ENCODE assay signal across 8 cellular contexts in genomic region chr6:135909737-135910387, GRCh38. TPM values are rescaled to one million over a fixed set of nuclear protein-coding genes. Genes with fewer than 3 reads are reported as not detected.
DNase-seq lines count a peak whose midpoint lies in the region; ATAC-seq and TF ChIP-seq lines count a peak whose summit lies in the region.

No MANE protein-coding gene starts in this region.

- H3K27me3 Mint-ChIP-seq in T-helper 17 cell: no peaks in the 10 kb centered on the region

- intact Hi-C loops in body of pancreas (cut with DNase I): loop anchor here (10.0 kb wide), 1 partner anchor 305 kb away; no protein-coding TSS in a partner anchor
- intact Hi-C loops in right lobe of liver (cut with DNase I): no loop called here
- intact Hi-C loops in stomach (cut with DNase I; ENCODE audit: low total_unique reads): no loop called here

- no peak for TF ChIP-seq EP300 in stomach (IDR thresholded peaks at IDR 0.05)

- H3K27me3 ChIP-seq in body of pancreas: no peaks in the 10 kb centered on the region
- no peaks in the 10 kb centered on the region for H3K27me3 ChIP-seq in right lobe of liver
- no peaks in the 10 kb centered on the region for H3K27me3 ChIP-seq in stomach

- 40 to 46% methylated on average over 9 of the region's 9 CpGs for WGBS in body of pancreas, 2 donors
- WGBS in right lobe of liver (ENCODE audit: insufficient coverage, low coverage, low lambda C conversion rate, missing lambda C conversion rate): 24% methylated on average over 9 of the region's 9 CpGs
- WGBS in stomach, 5 donors: 50 to 66% (median 59%) methylated on average over 9 of the region's 9 CpGs

- H3K36me3 ChIP-seq in body of pancreas (replicated peaks in 1 of 2; ENCODE audit: insufficient read depth in 1 of 2, low read depth in 2 of 2) (no peaks in the 10 kb centered on the region), right lobe of liver (no peaks in the 10 kb centered on the region), stomach (no peaks in the 10 kb centered on the region)

- peak; percentile 3 to 23 for DNase-seq in activated CD8-positive, alpha-beta memory T cell treated with anti-CD3 and anti-CD28 coated beads for 1 hour (ENCODE audit: extremely low read depth in 1 of 2, low read depth in 1 of 2)
- no peak for DNase-seq in activated CD8-positive, alpha-beta memory T cell treated with anti-CD3 and anti-CD28 coated beads, Interleukin-2, amount 50 U/mL, for 48 hours
- DNase-seq in NCI-H1105 (lab: John Stamatoyannopoulos, UW) (peak; percentile 43), T-helper 17 cell (peak in 2 of 3 donors; percentile 10 to 47), body of pancreas (peak; percentile 51 to 78 (median 64)), right lobe of liver (peak; percentile 24 to 74 (median 66)), stomach (peak; percentile 40)

- TF ChIP-seq CTCF in body of pancreas (IDR thresholded peaks at IDR 0.05): peak; percentile 14 to 68 (median 55)
- peak; percentile 61 to 81 (median 69) for TF ChIP-seq CTCF in right lobe of liver (IDR thresholded peaks at IDR 0.05)
- peak in 5 of 7 experiments; percentile 11 to 43 (median 37) for TF ChIP-seq CTCF in stomach (IDR thresholded peaks at IDR 0.05)

- no peak overlapping the region for H3K4me3 ChIP-seq in body of pancreas
- no peak overlapping the region for H3K4me3 ChIP-seq in right lobe of liver
- H3K4me3 ChIP-seq in stomach: no peak overlapping the region

- H3K4me1 ChIP-seq in body of pancreas (no peaks in the 10 kb centered on the region), right lobe of liver (no peaks in the 10 kb centered on the region), stomach (peaks cover 0 to 34% (median 13%) of the 10 kb centered on the region in 4 donors)

- no peak for TF ChIP-seq POLR2A in body of pancreas (IDR thresholded peaks at IDR 0.05)
- TF ChIP-seq POLR2A in right lobe of liver (IDR thresholded peaks at IDR 0.05): no peak
- no peak for TF ChIP-seq POLR2A in stomach (IDR thresholded peaks at IDR 0.05)

- no peak overlapping the region for H3K4me3 Mint-ChIP-seq in T-helper 17 cell

- no peaks in the 10 kb centered on the region for H3K4me1 Mint-ChIP-seq in T-helper 17 cell

- no peak overlapping the region for H3K27ac ChIP-seq in body of pancreas
- no peak overlapping the region for H3K27ac ChIP-seq in right lobe of liver
- no peak overlapping the region for H3K27ac ChIP-seq in stomach

- no peaks in the 10 kb centered on the region for H3K9me3 ChIP-seq in T-helper 17 cell (ENCODE audit: control insufficient read depth, low read length, poor library complexity, severe bottlenecking)
- H3K9me3 ChIP-seq in body of pancreas: no peaks in the 10 kb centered on the region
- H3K9me3 ChIP-seq in right lobe of liver: no peaks in the 10 kb centered on the region
- H3K9me3 ChIP-seq in stomach: no peaks in the 10 kb centered on the region

- H3K27ac Mint-ChIP-seq in T-helper 17 cell: no peak overlapping the region

- ATAC-seq in HG02623 (IDR thresholded peaks at IDR 0.05; ENCODE audit: unreplicated experiment) (peak; percentile 80), T-helper 17 cell (peak; percentile 79), body of pancreas (peak; percentile 62), right lobe of liver (peak; percentile 93 to 99 (median 98))

- H3K36me3 Mint-ChIP-seq in T-helper 17 cell (ENCODE audit: low read depth): no peaks in the 10 kb centered on the region

RNA-seq across cellular contexts. Expression of gene PDE7B, which starts 58.4 kb away (rescaled TPM):
- under 1 TPM; 0.18 to 0.25 TPM for total RNA-seq in T-helper 17 cell
- 1 to 10 TPM; 1.0 to 2.3 TPM for total RNA-seq in body of pancreas
- total RNA-seq in right lobe of liver: 1 to 10 TPM; 1.1 to 5.1 (median 1.9) TPM
- 10 to 100 TPM in 3 of 5 donors, 1 to 10 TPM in 1, under 1 TPM in 1; 0.29 to 73.2 (median 10.3) TPM for total RNA-seq in stomach
- polyA plus RNA-seq in stomach: 1 to 10 TPM in 2 of 3 donors, under 1 TPM in 1; 0.70 to 5.0 (median 2.2) TPM
